18 cellular contexts compared by ENCODE assay signal in the genomic region with DNA sequence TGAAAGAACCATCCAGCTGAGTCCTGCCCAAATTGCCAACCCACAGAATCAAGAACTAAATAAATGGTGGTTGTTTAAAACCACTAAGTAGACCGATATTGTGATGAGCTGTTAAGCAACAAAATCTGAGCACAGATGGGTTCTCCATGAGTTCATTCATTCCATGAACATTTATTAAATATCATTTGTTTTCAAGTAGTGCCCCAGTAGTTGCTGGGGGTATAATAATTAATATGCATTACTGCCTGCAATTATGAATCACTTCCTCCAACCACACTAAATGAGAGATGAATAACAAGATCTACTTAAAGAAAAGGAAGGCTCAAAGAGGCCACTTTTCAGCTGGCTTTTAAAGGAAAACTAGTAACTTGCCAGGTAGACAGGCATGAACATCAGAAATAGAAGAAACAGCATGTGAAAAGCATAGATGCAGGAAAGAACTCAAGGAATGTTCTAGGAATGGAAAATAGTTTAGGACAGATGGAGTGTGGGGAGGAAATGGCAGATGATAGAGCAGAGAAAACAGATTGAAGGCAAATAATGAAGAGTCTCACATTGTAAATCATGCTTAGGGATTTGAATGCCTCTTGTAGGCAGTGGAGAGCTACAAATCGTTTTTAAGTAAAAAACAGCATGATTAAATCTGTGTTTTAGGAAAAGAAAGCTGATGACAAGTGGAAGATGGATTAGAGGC.
DNase-seq lines count a peak whose midpoint lies in the region; ATAC-seq, FAIRE-seq and TF ChIP-seq lines count a peak whose summit lies in the region.
"Had no signal": no experiment of that assay in that cellular context is flagged by ENCODE, and none has a peak within 500 bp of the region (broad histone marks: within the 10 kb centered on the region; RNA-seq: fewer than 3 reads in every experiment).

No MANE protein-coding gene starts in this region.

- H2BK12ac ChIP-seq in H9 (ENCODE audit: insufficient read length, low read depth, low read length) = no peak overlapping the region

- H3T11ph ChIP-seq in H9 (ENCODE audit: low read length) = no peak overlapping the region

- peaks cover 46% of the 10 kb centered on the region for H3K79me2 ChIP-seq in H9 (ENCODE audit: insufficient read depth, low read length)

- no peaks in the 10 kb centered on the region for H3K23me2 ChIP-seq in H9 (ENCODE audit: insufficient read length, low read depth, low read length, poor library complexity, severe bottlenecking)

- peak overlapping the region in 2 of 3 experiments; percentile 54 to 72; a peak in 3 of 7 replicates for H3K27ac Mint-ChIP-seq in H9
- peak overlapping the region; percentile 85 for H3K27ac Mint-ChIP-seq in activated T-helper 17 cell treated with anti-CD3 and anti-CD28 coated beads, Interleukin-2, amount 50 U/mL, for 72 hours

- peak overlapping the region in 1 of 2 experiments; percentile 3; a peak in 1 of 5 replicates for H3K4me3 Mint-ChIP-seq in H9
- peak overlapping the region; percentile 71 for H3K4me3 Mint-ChIP-seq in activated T-helper 17 cell treated with anti-CD3 and anti-CD28 coated beads, Interleukin-2, amount 50 U/mL, for 72 hours

- H4K5ac ChIP-seq in H9 (ENCODE audit: insufficient read length, low read depth, low read length) = no peak overlapping the region

- no peak overlapping the region for H2BK5ac ChIP-seq in H9 (ENCODE audit: insufficient read length, low read length)

- H3K27me3 ChIP-seq in H9 (ENCODE audit: insufficient read depth, low read length) = no peaks in the 10 kb centered on the region
- H3K27me3 ChIP-seq: sigmoid colon, thyroid gland had no signal

- no peak overlapping the region for H3K27ac ChIP-seq in H9 (ENCODE audit: insufficient read length, low read depth, low read length)
- H3K27ac ChIP-seq: heart right ventricle, sigmoid colon, thyroid gland had no signal

- no peaks in the 10 kb centered on the region; the same call in 1 of the 2 replicates for H3K27me3 Mint-ChIP-seq in H9 (ENCODE audit: low read depth)
- H3K27me3 Mint-ChIP-seq in activated T-helper 17 cell treated with anti-CD3 and anti-CD28 coated beads, Interleukin-2, amount 50 U/mL, for 72 hours = no peaks in the 10 kb centered on the region

- H2BK20ac ChIP-seq in H9 (ENCODE audit: low read depth, low read length, poor library complexity, severe bottlenecking) = no peak overlapping the region

- H3K14ac ChIP-seq in H9 (ENCODE audit: insufficient read depth, low read length) = no peak overlapping the region

- DNase-seq in activated CD4-positive, CD25-positive, alpha-beta regulatory T cell treated with anti-CD3 and anti-CD28 coated beads, Interleukin-2, amount 50 U/mL, for 72 hours = no peak
- DNase-seq in H9 = no peak
- peak; percentile 16 for DNase-seq in myocyte (ENCODE audit: low read depth)
- DNase-seq in D721Med (ENCODE audit: insufficient read length, low spot score) = no peak
- DNase-seq: heart right ventricle; kidney; NCI-H187; NCI-H510A; nucleus accumbens; sigmoid colon; stimulated activated CD4-positive, alpha-beta T cell treated with anti-CD3 and anti-CD28 coated beads, Interleukin-4, amount 100 ng/mL, for 1 hour; stimulated activated CD8-positive, alpha-beta memory T cell treated with anti-CD3 and anti-CD28 coated beads, Interleukin-4, amount 100 ng/mL, for 48 hours; thyroid gland had no signal

- peaks cover 37 to 57% of the 10 kb centered on the region in 2 experiments for H3K9me3 Mint-ChIP-seq in H9
- H3K9me3 Mint-ChIP-seq in activated T-helper 17 cell treated with anti-CD3 and anti-CD28 coated beads, Interleukin-2, amount 50 U/mL, for 72 hours = no peaks in the 10 kb centered on the region

- no peak overlapping the region for H3K4me2 ChIP-seq in H9 (ENCODE audit: insufficient read depth, insufficient read length, low read length)

- no peak overlapping the region for H3K9ac ChIP-seq in H9 (ENCODE audit: extremely low read depth, insufficient read length, low read length)

- no peaks in the 10 kb centered on the region for H4K20me1 ChIP-seq in H9 (ENCODE audit: control insufficient read depth, insufficient read depth, insufficient read length)

- no peak overlapping the region for H3K23ac ChIP-seq in H9 (ENCODE audit: insufficient read length, low read depth, low read length)

- no peak overlapping the region for H3K18ac ChIP-seq in H9 (ENCODE audit: insufficient read length, low read depth, low read length)

- peaks cover 55 to 88% (median 81%) of the 10 kb centered on the region in 3 experiments for H3K36me3 Mint-ChIP-seq in H9 (ENCODE audit: insufficient read depth in 1 of 3, low read depth in 3 of 3)
- H3K36me3 Mint-ChIP-seq in activated T-helper 17 cell treated with anti-CD3 and anti-CD28 coated beads, Interleukin-2, amount 50 U/mL, for 72 hours (ENCODE audit: low read depth) = peaks cover 94% of the 10 kb centered on the region

- H2AFZ ChIP-seq in H9 (ENCODE audit: low read length) = no peak overlapping the region

- no peak overlapping the region for H3K56ac ChIP-seq in H9 (ENCODE audit: insufficient read length, low read depth, low read length)

- no peaks in the 10 kb centered on the region for H3K79me1 ChIP-seq in H9 (ENCODE audit: insufficient read depth, low read depth, low read length, poor library complexity, severe bottlenecking)

- no peak overlapping the region for H2AK5ac ChIP-seq in H9 (ENCODE audit: insufficient read length, low read length)

- no CpG with 5 or more reads among the region's 2 CpGs for WGBS in H9 (ENCODE audit: extremely low coverage, insufficient read length, low lambda C conversion rate)

- no peak overlapping the region for H4K8ac ChIP-seq in H9 (replicated peaks; ENCODE audit: insufficient read length, low read depth, low read length)

- H3K4me1 ChIP-seq in H9 (ENCODE audit: insufficient read depth, low read length) = no peaks in the 10 kb centered on the region
- H3K4me1 ChIP-seq: heart right ventricle, sigmoid colon, thyroid gland had no signal

- no peak for FAIRE-seq in D721Med (lab: Jason Lieb, UNC)
- FAIRE-seq: A204.1, kidney had no signal

- ATAC-seq in activated CD4-positive, CD25-positive, alpha-beta regulatory T cell treated with anti-CD3 and anti-CD28 coated beads, Interleukin-2, amount 50 U/mL, for 24 hours = peak; percentile 54 to 68
- peak; percentile 45 for ATAC-seq in activated T-helper 17 cell treated with anti-CD3 and anti-CD28 coated beads, Interleukin-2, amount 50 U/mL, for 72 hours (replicated peaks)
- ATAC-seq in GM19455 (IDR thresholded peaks at IDR 0.05; ENCODE audit: unreplicated experiment) (no peak), HG03457 (IDR thresholded peaks at IDR 0.05; ENCODE audit: unreplicated experiment) (no peak)
- ATAC-seq: heart right ventricle had no signal

- TF ChIP-seq CTCF in H9 (conservative IDR thresholded peaks at IDR 0.05) (no peak), D721Med (IDR thresholded peaks at IDR 0.05; ENCODE audit: insufficient read depth, missing control alignments) (no peak)

- no peak overlapping the region for H4K91ac ChIP-seq in H9 (ENCODE audit: insufficient read length, low read depth, low read length)

- H3K9me3 ChIP-seq in H9 (ENCODE audit: control insufficient read depth, low read depth, low read length) = no peaks in the 10 kb centered on the region
- H3K9me3 ChIP-seq: heart right ventricle, sigmoid colon, thyroid gland had no signal

- no peak overlapping the region for H2BK120ac ChIP-seq in H9 (ENCODE audit: low read depth, low read length, poor library complexity, severe bottlenecking)

- peaks cover 10 to 26% of the 10 kb centered on the region in 2 experiments for H3K4me1 Mint-ChIP-seq in H9
- H3K4me1 Mint-ChIP-seq in activated T-helper 17 cell treated with anti-CD3 and anti-CD28 coated beads, Interleukin-2, amount 50 U/mL, for 72 hours = peaks cover 24% of the 10 kb centered on the region

- no peak overlapping the region for H3K4ac ChIP-seq in H9 (ENCODE audit: low read depth, low read length)

- H2BK15ac ChIP-seq in H9 (ENCODE audit: low read depth, low read length) = no peak overlapping the region

Comparison
In these comparisons a context has a peak if more than half of its experiments do, and no peak if none do; other contexts are left out.
1. ATAC-seq: peak in activated CD4-positive, CD25-positive, alpha-beta regulatory T cell treated with anti-CD3 and anti-CD28 coated beads, Interleukin-2, amount 50 U/mL, for 24 hours (2 of 2) and activated T-helper 17 cell treated with anti-CD3 and anti-CD28 coated beads, Interleukin-2, amount 50 U/mL, for 72 hours (single experiment); none in GM19455 (single experiment) and HG03457 (single experiment).